ENCODE assay signal across 8 cellular contexts in genomic region chr20:37179671-37180524, GRCh38. TPM values are rescaled to one million over a fixed set of nuclear protein-coding genes. Genes with fewer than 3 reads are reported as not detected.
A peak's percentile ranks its signal among the peaks of the same experiment; 100 is the strongest.
DNase-seq lines count a peak whose midpoint lies in the region; ATAC-seq and TF ChIP-seq lines count a peak whose summit lies in the region.

No MANE protein-coding gene starts in this region.

- no peak for TF ChIP-seq CTCF in OCI-LY1 (IDR thresholded peaks at IDR 0.05; ENCODE audit: low read length)
- no peak for TF ChIP-seq CTCF in choroid plexus epithelial cell (conservative IDR thresholded peaks at IDR 0.05; ENCODE audit: low read depth, low read length)
- no peak for TF ChIP-seq CTCF in mucosa of descending colon (IDR thresholded peaks at IDR 0.05)

- H3K4me3 ChIP-seq in OCI-LY1 (ENCODE audit: low read depth, low read length, poor library complexity, severe bottlenecking), result peak overlapping the region; percentile 89
- peak overlapping the region; percentile 96 for H3K4me3 ChIP-seq in choroid plexus epithelial cell (ENCODE audit: low read depth, low read length)
- peak overlapping the region; percentile 96 for H3K4me3 ChIP-seq in mucosa of descending colon

- no peak for TF ChIP-seq POLR2A in GM18505 (IDR thresholded peaks at IDR 0.05; ENCODE audit: borderline replicate concordance, extremely low read depth, insufficient read depth, insufficient read length)

- peaks cover 44% of the 10 kb centered on the region for H3K79me2 ChIP-seq in OCI-LY1 (ENCODE audit: insufficient read depth, low read length)

- H3K9me2 ChIP-seq in OCI-LY1 (ENCODE audit: low read depth, low read length), result no peaks in the 10 kb centered on the region

- H2AFZ ChIP-seq in OCI-LY1 (ENCODE audit: low read length), result no peak overlapping the region

- H3K36me3 ChIP-seq in OCI-LY1 (ENCODE audit: insufficient read depth, low read length) (peaks cover 29% of the 10 kb centered on the region), mucosa of descending colon (ENCODE audit: low read depth) (no peaks in the 10 kb centered on the region)

- intact Hi-C loops in mucosa of descending colon (cut with DNase I, micrococcal nuclease), result no loop called here

- no peaks in the 10 kb centered on the region for H3K9me3 ChIP-seq in OCI-LY1 (ENCODE audit: low read length)
- H3K9me3 ChIP-seq in mucosa of descending colon, result no peaks in the 10 kb centered on the region

- peak; percentile 2 for ATAC-seq in mucosa of descending colon
- no peak for ATAC-seq in GM18511 (IDR thresholded peaks at IDR 0.05; ENCODE audit: unreplicated experiment)
- ATAC-seq in GM18505 (IDR thresholded peaks at IDR 0.05; ENCODE audit: unreplicated experiment), result no peak

- H3K4me1 ChIP-seq in OCI-LY1 (ENCODE audit: insufficient read depth, low read length, severe bottlenecking), result peaks cover 25% of the 10 kb centered on the region
- peaks cover 21% of the 10 kb centered on the region for H3K4me1 ChIP-seq in mucosa of descending colon (ENCODE audit: low read depth)

- H3K4me2 ChIP-seq in OCI-LY1 (ENCODE audit: low read length), result peak overlapping the region; percentile 100

- no peaks in the 10 kb centered on the region for H4K20me1 ChIP-seq in OCI-LY1 (ENCODE audit: insufficient read depth, low read length)

- H3F3A ChIP-seq in OCI-LY1 (ENCODE audit: insufficient read depth, low read length), result no peaks in the 10 kb centered on the region

- H3K27me3 ChIP-seq in OCI-LY1 (ENCODE audit: insufficient read depth, low read length), result no peaks in the 10 kb centered on the region

- DNase-seq in SKM-1 treated with dmso at 0.1 percent for 144 hours (lab: John Stamatoyannopoulos, UW; ENCODE audit: unreplicated experiment), result peak; percentile 11
- no peak for DNase-seq in SKM-1 (lab: John Stamatoyannopoulos, UW; ENCODE audit: unreplicated experiment)
- DNase-seq in choroid plexus epithelial cell (ENCODE audit: low read depth), result peak; percentile 48
- no peak for DNase-seq in mucosa of descending colon
- DNase-seq in cerebellum (ENCODE audit: low spot score), result no peak

- peak overlapping the region; percentile 60 for H3K27ac ChIP-seq in OCI-LY1 (ENCODE audit: low read depth, low read length, poor library complexity, severe bottlenecking)

- peak overlapping the region; percentile 91 for H3K9ac ChIP-seq in OCI-LY1 (ENCODE audit: low read length)

RNA-seq across cellular contexts. Expression of gene MROH8, which starts 0.6 kb away (rescaled TPM):
- 1 to 10 TPM; 1.4 to 3.1 (median 2.6) TPM for total RNA-seq in mucosa of descending colon
- total RNA-seq in cerebellum, result 4.2 TPM

RNA-seq across cellular contexts. Expression of gene RPN2, which starts 0.8 kb away (rescaled TPM):
- total RNA-seq in mucosa of descending colon (100 to 1,000 TPM; 106 to 193 (median 127) TPM), cerebellum (85.2 TPM)

Comparison
In these comparisons a context has a peak if more than half of its experiments do, and no peak if none do; other contexts are left out.
1. DNase-seq: peak in SKM-1 treated with dmso at 0.1 percent for 144 hours (single experiment) and choroid plexus epithelial cell (single experiment); none in SKM-1 (single experiment), mucosa of descending colon (0 of 3) and cerebellum (single experiment).
2. Peak in every context shown above with its lines, with median percentiles within 50 percentile points of each other: H3K4me3 ChIP-seq.